ENCODE assay signal across 8 cellular contexts in genomic region chr2:144516417-144516980, GRCh38. TPM values are rescaled to one million over a fixed set of nuclear protein-coding genes. Genes with fewer than 3 reads are reported as not detected.
DNase-seq lines count a peak whose midpoint lies in the region; ATAC-seq and TF ChIP-seq lines count a peak whose summit lies in the region.

No MANE protein-coding gene starts in this region.

- DNase-seq in SK-N-MC (ENCODE audit: low read depth, low spot score) (no peak), endothelial cell (ENCODE audit: low spot score) (no peak), NOMO-1 (lab: John Stamatoyannopoulos, UW; ENCODE audit: unreplicated experiment in 2 of 2) (no peak)
- DNase-seq in natural killer cell treated with Interleukin-12 subunit alpha and Interleukin-12 subunit beta and Interleukin-15 and Interleukin-18, amount 100 ng/mL, for 72 hours (ENCODE audit: low spot score), result no peak

- TF ChIP-seq CTCF in endothelial cell (IDR thresholded peaks at IDR 0.05; ENCODE audit: unreplicated experiment), result no peak

- peak overlapping the region; percentile 92 for H3K4me3 ChIP-seq in SK-N-MC

- no peaks in the 10 kb centered on the region for H3K9me3 Mint-ChIP-seq in endothelial cell (ENCODE audit: unreplicated experiment)
- H3K9me3 Mint-ChIP-seq in natural killer cell treated with Interleukin-12 subunit alpha and Interleukin-12 subunit beta and Interleukin-15 and Interleukin-18, amount 100 ng/mL, for 72 hours, result no peaks in the 10 kb centered on the region

- peaks cover 42% of the 10 kb centered on the region for H3K4me1 Mint-ChIP-seq in endothelial cell (ENCODE audit: unreplicated experiment)
- peaks cover 43 to 49% of the 10 kb centered on the region in 2 donors for H3K4me1 Mint-ChIP-seq in natural killer cell treated with Interleukin-12 subunit alpha and Interleukin-12 subunit beta and Interleukin-15 and Interleukin-18, amount 100 ng/mL, for 72 hours (ENCODE audit: low read depth in 2 of 2)

- H3K27ac ChIP-seq in SK-N-MC, result peak overlapping the region; percentile 99

- peak overlapping the region; percentile 81 for H3K27ac Mint-ChIP-seq in endothelial cell (ENCODE audit: unreplicated experiment)
- H3K27ac Mint-ChIP-seq in natural killer cell treated with Interleukin-12 subunit alpha and Interleukin-12 subunit beta and Interleukin-15 and Interleukin-18, amount 100 ng/mL, for 72 hours, result peak overlapping the region in 1 of 2 donors; percentile 99

- ATAC-seq in GM18519 (IDR thresholded peaks at IDR 0.05; ENCODE audit: low FRiP score, unreplicated experiment) (peak; percentile 9), HG02610 (IDR thresholded peaks at IDR 0.05; ENCODE audit: unreplicated experiment) (peak; percentile 14), esophagus mucosa (no peak), HG03469 (IDR thresholded peaks at IDR 0.05; ENCODE audit: unreplicated experiment) (no peak)
- peak; percentile 7 to 22 for ATAC-seq in natural killer cell treated with Interleukin-12 subunit alpha and Interleukin-12 subunit beta and Interleukin-15 and Interleukin-18, amount 100 ng/mL, for 72 hours

- peaks cover 51% of the 10 kb centered on the region for H3K36me3 ChIP-seq in SK-N-MC (ENCODE audit: insufficient read depth, low read length)

- H3K9ac ChIP-seq in SK-N-MC (ENCODE audit: insufficient read length), result peak overlapping the region; percentile 96

- peaks cover 32% of the 10 kb centered on the region for H3K36me3 Mint-ChIP-seq in endothelial cell (ENCODE audit: low read depth, unreplicated experiment)
- H3K36me3 Mint-ChIP-seq in natural killer cell treated with Interleukin-12 subunit alpha and Interleukin-12 subunit beta and Interleukin-15 and Interleukin-18, amount 100 ng/mL, for 72 hours, result peaks cover 40% of the 10 kb centered on the region

- H3K9me3 ChIP-seq in SK-N-MC (ENCODE audit: low read depth, low read length), result no peaks in the 10 kb centered on the region

- H3K4me3 Mint-ChIP-seq in endothelial cell (ENCODE audit: unreplicated experiment), result peak overlapping the region; percentile 97
- H3K4me3 Mint-ChIP-seq in natural killer cell treated with Interleukin-12 subunit alpha and Interleukin-12 subunit beta and Interleukin-15 and Interleukin-18, amount 100 ng/mL, for 72 hours, result peak overlapping the region; percentile 98

- H3K27me3 Mint-ChIP-seq in endothelial cell (ENCODE audit: unreplicated experiment), result peaks cover 5% of the 10 kb centered on the region
- H3K27me3 Mint-ChIP-seq in natural killer cell treated with Interleukin-12 subunit alpha and Interleukin-12 subunit beta and Interleukin-15 and Interleukin-18, amount 100 ng/mL, for 72 hours, result no peaks in the 10 kb centered on the region

RNA-seq across cellular contexts. Expression of gene ZEB2, which starts 3.4 kb away (rescaled TPM):
- total RNA-seq in endothelial cell (ENCODE audit: unreplicated experiment) (109 TPM), esophagus mucosa (6.5 TPM)
- total RNA-seq in natural killer cell treated with Interleukin-12 subunit alpha and Interleukin-12 subunit beta and Interleukin-15 and Interleukin-18, amount 100 ng/mL, for 72 hours, result 100 to 1,000 TPM; 181 to 248 TPM

Comparison
In these comparisons a context has a peak if more than half of its experiments do, and no peak if none do; other contexts are left out.
1. ATAC-seq: peak in GM18519 (single experiment), HG02610 (single experiment) and natural killer cell treated with Interleukin-12 subunit alpha and Interleukin-12 subunit beta and Interleukin-15 and Interleukin-18, amount 100 ng/mL, for 72 hours (2 of 2); none in esophagus mucosa (single experiment) and HG03469 (single experiment).
2. RNA of gene ZEB2, which starts 3.4 kb away (total RNA-seq): 181 to 248 TPM in natural killer cell treated with Interleukin-12 subunit alpha and Interleukin-12 subunit beta and Interleukin-15 and Interleukin-18, amount 100 ng/mL, for 72 hours and 109 TPM in endothelial cell (single experiment); 6.5 TPM in esophagus mucosa (single experiment); every median in the first group is over 10 times any median in the second.